In the genomic region with DNA sequence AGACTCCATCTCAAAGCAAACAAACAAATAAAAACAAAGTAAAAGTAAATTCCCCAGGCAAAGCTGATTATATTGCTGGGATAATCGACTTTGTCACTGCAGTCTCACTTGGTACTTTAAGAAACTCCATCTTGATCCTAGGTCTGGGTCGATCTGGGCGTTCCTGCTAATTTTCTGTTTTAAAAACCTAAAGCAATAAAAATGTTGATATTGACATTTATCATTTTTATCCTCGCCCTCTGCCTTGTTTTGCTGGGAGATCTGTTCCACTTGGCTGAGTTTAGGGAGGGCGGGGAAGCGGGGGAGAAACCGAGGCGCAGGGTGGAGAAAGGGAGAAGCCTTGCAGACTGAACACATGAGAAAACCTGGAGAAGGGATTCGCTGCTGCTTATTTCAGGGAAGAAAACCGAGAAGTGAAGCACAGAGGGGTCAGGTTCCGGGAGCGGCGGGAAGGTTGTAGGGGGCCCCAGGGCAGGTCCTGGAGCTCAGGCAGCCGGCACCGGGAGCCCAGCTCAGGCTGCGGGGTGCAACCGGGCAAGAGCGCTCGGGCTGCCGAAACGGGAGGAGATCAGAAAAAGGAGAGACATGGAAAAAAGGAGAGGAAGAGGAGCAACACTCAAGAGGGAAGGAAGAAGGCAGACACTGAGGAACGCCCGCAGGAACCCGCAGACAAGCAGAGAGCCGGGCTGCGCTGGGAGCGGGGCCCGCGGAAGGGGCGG, we compare ENCODE assay signal across 8 cellular contexts. TPM values are rescaled to one million over a fixed set of nuclear protein-coding genes. Genes with fewer than 3 reads are reported as not detected.
DNase-seq lines count a peak whose midpoint lies in the region; ATAC-seq, FAIRE-seq and TF ChIP-seq lines count a peak whose summit lies in the region.

No MANE protein-coding gene starts in this region.

- ATAC-seq in HG02759 (IDR thresholded peaks at IDR 0.05; ENCODE audit: unreplicated experiment), result peak; percentile 9

- no peaks in the 10 kb centered on the region for H3K9me3 ChIP-seq in iPS-18c (ENCODE audit: control insufficient read depth, insufficient read depth, low read length)

- H3K36me3 ChIP-seq in ACC112 (ENCODE audit: insufficient read depth, low read length), result no peaks in the 10 kb centered on the region

- H3K27me3 ChIP-seq in ACC112 (ENCODE audit: insufficient read depth, low read length), result no peaks in the 10 kb centered on the region

- no peak for TF ChIP-seq CTCF in astrocyte of the cerebellum (IDR thresholded peaks at IDR 0.05; ENCODE audit: low read depth, low read length, missing control alignments)

- no peaks in the 10 kb centered on the region for H3K79me2 ChIP-seq in ACC112 (ENCODE audit: control insufficient read depth, insufficient read depth, low read length, unreplicated experiment)

- H3K27ac ChIP-seq in ACC112 (ENCODE audit: low read depth, low read length), result no peak overlapping the region
- peak overlapping the region; percentile 40 to 100 (median 89) for H3K27ac ChIP-seq in skin epidermis

- TF ChIP-seq POLR2A in GM12891 (IDR thresholded peaks at IDR 0.05; ENCODE audit: low read depth, low read length), result no peak

- H2AFZ ChIP-seq in ACC112 (ENCODE audit: low read length, unreplicated experiment), result peak overlapping the region; percentile 97

- H3K4me3 ChIP-seq in ACC112 (ENCODE audit: low read depth, low read length) (peak overlapping the region; percentile 90), astrocyte of the cerebellum (ENCODE audit: low read depth, low read length) (peak overlapping the region; percentile 71), iPS-18c (ENCODE audit: insufficient read depth, low read depth, low read length) (peak overlapping the region; percentile 83), skin epidermis (peak overlapping the region; percentile 48 to 92 (median 65))

- no peak for FAIRE-seq in GM12891 (lab: Jason Lieb, UNC)

- in situ Hi-C loops in astrocyte of the cerebellum (cut with HindIII; ENCODE audit: low sequenced_read_pairs), result no loop called here

- H3K4me1 ChIP-seq in ACC112 (ENCODE audit: control insufficient read depth, insufficient read depth, low read length, unreplicated experiment), result no peaks in the 10 kb centered on the region

- DNase-seq in GM12891 (ENCODE audit: insufficient read length, low spot score) (no peak), NCI-H2029 (lab: John Stamatoyannopoulos, UW) (peak; percentile 70), astrocyte of the cerebellum (ENCODE audit: low read depth) (peak; percentile 22)
- no peak for DNase-seq in activated CD8-positive, alpha-beta memory T cell treated with anti-CD3 and anti-CD28 coated beads, Interleukin-2, amount 50 U/mL, for 4 hours

TF ChIP-seq in GM12891, 5 proteins besides CTCF, POLR2A, EP300 and RAD21:
- TF ChIP-seq POLR2AphosphoS5 (IDR thresholded peaks at IDR 0.05; ENCODE audit: low read depth, low read length) (no peak), SPI1 (IDR thresholded peaks at IDR 0.05; ENCODE audit: low read depth, low read length) (no peak), PAX5 (IDR thresholded peaks at IDR 0.05; ENCODE audit: insufficient read depth, low read length, severe bottlenecking) (peak; percentile 22), POU2F2 (IDR thresholded peaks at IDR 0.05; ENCODE audit: low read depth, low read length) (no peak), TAF1 (IDR thresholded peaks at IDR 0.05; ENCODE audit: low read depth, low read length) (no peak)
TF ChIP-seq in GM12891: peak in this region for 1.

RNA-seq across cellular contexts. Expression of a gene that starts 27.4 kb away (rescaled TPM):
- polyA plus RNA-seq in GM12891 (2012; ENCODE audit: low read depth, missing spikeins), result 10.3 TPM

Comparison
In these comparisons a context has a peak if more than half of its experiments do, and no peak if none do; other contexts are left out.
1. DNase-seq: peak in NCI-H2029 (single experiment) and astrocyte of the cerebellum (single experiment); none in GM12891 (single experiment) and activated CD8-positive, alpha-beta memory T cell treated with anti-CD3 and anti-CD28 coated beads, Interleukin-2, amount 50 U/mL, for 4 hours (single experiment).
2. Peak in every context shown above with its lines, with median percentiles within 50 percentile points of each other: H3K4me3 ChIP-seq.